15 cellular contexts compared by ENCODE assay signal in the genomic region with DNA sequence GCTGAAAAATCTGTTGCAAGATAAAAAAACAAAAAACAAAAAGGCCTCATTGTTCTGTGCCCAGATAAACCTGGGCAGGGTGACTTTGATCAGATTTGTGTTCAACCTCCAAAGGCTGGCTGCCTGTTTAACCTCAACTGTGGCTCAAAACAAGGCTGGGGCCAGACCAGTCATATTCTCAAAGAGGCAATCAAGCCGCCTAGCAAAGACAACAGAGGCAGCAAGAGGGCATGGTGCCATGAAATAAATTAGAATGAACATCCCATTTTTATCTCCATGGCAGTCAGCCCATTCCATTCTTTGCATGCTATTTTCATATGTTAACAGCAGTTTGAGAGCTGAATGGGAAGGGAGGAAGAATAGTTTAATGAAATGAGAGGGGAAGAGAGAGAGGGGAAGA.
"Had no signal": no experiment of that assay in that cellular context is flagged by ENCODE, and none has a peak within 500 bp of the region (broad histone marks: within the 10 kb centered on the region; RNA-seq: fewer than 3 reads in every experiment).

No MANE protein-coding gene starts in this region.

- FAIRE-seq: frontal cortex had no signal

- ATAC-seq: heart left ventricle; psoas muscle; right lobe of liver; stimulated activated naive B cell treated with anti-CD40 and anti-IgM and Interleukin-4, amounts not matched to agents 10 μg/mL and 1 μg/mL and 100 μg/mL, for 72 hours had no signal

- DNase-seq: activated B cell treated with CpG ODN at 0.5 μM for 24 hours; activated CD4-positive, alpha-beta T cell treated with anti-CD3 and anti-CD28 coated beads, Interleukin-2, amount 10 ng/mL, durations not matched to agents 7 days and 5 days; activated CD8-positive, alpha-beta memory T cell treated with anti-CD3 and anti-CD28 coated beads for 24 hours; activated naive CD4-positive, alpha-beta T cell treated with Interleukin-2 at 50 U/mL for 16 hours; effector memory CD4-positive, alpha-beta T cell; heart left ventricle; islet precursor cell; left ventricle myocardium inferior; mesenchymal stem cell; psoas muscle; right lobe of liver; stimulated activated CD4-positive, alpha-beta T cell treated with anti-CD3 and anti-CD28 coated beads, Interleukin-1b, Interleukin-23, amount 100 ng/mL, for 48 hours; stimulated activated naive B cell treated with anti-CD40 and anti-IgM and Interleukin-4, amounts not matched to agents 10 μg/mL and 1 μg/mL and 100 μg/mL, for 72 hours; transverse colon had no signal
